In genomic region chr12:54195736-54196347, GRCh38 we compare ENCODE assay signal across 13 cellular contexts. TPM values are rescaled to one million over a fixed set of nuclear protein-coding genes. Genes with fewer than 3 reads are reported as not detected.
DNase-seq lines count a peak whose midpoint lies in the region; ATAC-seq and TF ChIP-seq lines count a peak whose summit lies in the region.
"Had no signal": no experiment of that assay in that cellular context is flagged by ENCODE, and none has a peak within 500 bp of the region (broad histone marks: within the 10 kb centered on the region; RNA-seq: fewer than 3 reads in every experiment).

No MANE protein-coding gene starts in this region.

- H3K4me2 ChIP-seq in IMR-90 (ENCODE audit: low read depth, low read length) = peak overlapping the region; percentile 18; the same call in 1 of the 2 replicates

- no peak overlapping the region for H3K27ac ChIP-seq in IMR-90 (ENCODE audit: insufficient read depth, low read length)
- H3K27ac ChIP-seq: body of pancreas, heart left ventricle, stomach had no signal

- H3K9ac ChIP-seq in IMR-90 (ENCODE audit: low read depth, low read length) = no peak overlapping the region

- H2BK15ac ChIP-seq in IMR-90 (ENCODE audit: low read depth, low read length) = no peak overlapping the region

- CTCF ChIA-PET in IMR-90 (lab: Yijun Ruan, JAX) = interaction anchor here (1.6 kb wide), 1 partner anchor 190 kb away, joined by 3 read pairs; no protein-coding TSS in a partner anchor

- 7% methylated on average over 3 of the region's 17 CpGs; no CpG with 5 or more reads in 1 of the 2 experiments for WGBS in IMR-90 (ENCODE audit: extremely low coverage in 2 of 2, insufficient read length in 1 of 2), 2 experiments

- H3K4me1 ChIP-seq in IMR-90 (ENCODE audit: control insufficient read depth, insufficient read depth, low read length) = peaks cover 2% of the 10 kb centered on the region

- no peak for TF ChIP-seq CTCF in IMR-90 (conservative IDR thresholded peaks at IDR 0.05; ENCODE audit: low read depth, low read length)

- H4K20me1 ChIP-seq in IMR-90 (ENCODE audit: insufficient read depth, low read length) = no peaks in the 10 kb centered on the region

- no peak overlapping the region for H4K5ac ChIP-seq in IMR-90 (ENCODE audit: low read depth, low read length)

- in situ Hi-C loops in IMR-90 (cut with MboI; ENCODE audit: low sequenced_read_pairs) = loop anchor here (10.0 kb wide), 1 partner anchor 491 kb away; no protein-coding TSS in a partner anchor

- no peak overlapping the region for H2AK9ac ChIP-seq in IMR-90 (replicated peaks; ENCODE audit: low read depth, low read length, poor library complexity)

- H3K9me3 ChIP-seq in IMR-90 (ENCODE audit: control insufficient read depth, insufficient read depth, low read length) = no peaks in the 10 kb centered on the region
- H3K9me3 ChIP-seq: body of pancreas, heart left ventricle, stomach had no signal

- 0 out of 4 replicates have a peak overlapping the region, but pooled peaks of 1 of the 2 experiments have one; percentile 28 for H4K8ac ChIP-seq in IMR-90 (ENCODE audit: low read depth in 2 of 2, low read length in 2 of 2)

- peaks cover 26% of the 10 kb centered on the region for H3K27me3 ChIP-seq in IMR-90 (ENCODE audit: control insufficient read depth, insufficient read depth, low read length)
- H3K27me3 ChIP-seq: body of pancreas had no signal

- no peaks in the 10 kb centered on the region for H3K79me1 ChIP-seq in IMR-90 (ENCODE audit: low read depth in 1 of 2, low read length in 2 of 2)

- H2BK20ac ChIP-seq in IMR-90 (ENCODE audit: low read depth, low read length) = no peak overlapping the region

- dilution Hi-C loops in IMR-90 (cut with HindIII; ENCODE audit: low sequenced_read_pairs, unreplicated experiment) = no loop called here

- no TSS peak for BruUV-seq in IMR-90 (replicated peaks; lab: Mats Ljungman, UMichigan)

- H2BK5ac ChIP-seq in IMR-90 (ENCODE audit: low read depth, low read length, poor library complexity, severe bottlenecking) = no peak overlapping the region

- POLR2A ChIA-PET in IMR-90 (lab: Charles Lee; ENCODE audit: unreplicated experiment) = no interaction called here

- no peak overlapping the region; the same call in 1 of the 2 replicates for H2AK5ac ChIP-seq in IMR-90 (ENCODE audit: low read depth, low read length)

- H2BK120ac ChIP-seq in IMR-90 (ENCODE audit: low read depth, low read length) = no peak overlapping the region

- H3K18ac ChIP-seq in IMR-90 (ENCODE audit: low read depth, low read length) = no peak overlapping the region

- H3K23ac ChIP-seq in IMR-90 (ENCODE audit: low read depth, low read length) = no peak overlapping the region

- DNase-seq in A172 (ENCODE audit: low spot score) (peak; percentile 65), IMR-90 (peak; percentile 70), SKM-1 treated with dmso at 0.1 percent for 144 hours (lab: John Stamatoyannopoulos, UW; ENCODE audit: unreplicated experiment) (peak; percentile 35), left kidney (ENCODE audit: low read depth, low spot score) (peak; percentile 97), DMS 273 (lab: John Stamatoyannopoulos, UW; ENCODE audit: unreplicated experiment) (no peak), DMS79 (lab: John Stamatoyannopoulos, UW) (no peak)
- DNase-seq: activated CD4-positive, CD25-positive, alpha-beta regulatory T cell; NCI-H2081; stomach had no signal

- H3K4me3 ChIP-seq in IMR-90 (ENCODE audit: insufficient read depth, low read depth, low read length) = no peak overlapping the region
- H3K4me3 ChIP-seq: body of pancreas, stomach had no signal

- ATAC-seq in IMR-90 (ENCODE audit: low read depth) = peak; percentile 70
- ATAC-seq in HG02571 (IDR thresholded peaks at IDR 0.05; ENCODE audit: unreplicated experiment) = no peak
- no peak for ATAC-seq in HG03196 (IDR thresholded peaks at IDR 0.05; ENCODE audit: unreplicated experiment)
- ATAC-seq: body of pancreas had no signal

- no peaks in the 10 kb centered on the region for H3K36me3 ChIP-seq in IMR-90 (ENCODE audit: control insufficient read depth, insufficient read depth, low read length)
- H3K36me3 ChIP-seq: heart left ventricle, stomach had no signal

- H3K4ac ChIP-seq in IMR-90 (ENCODE audit: low read depth, low read length) = no peak overlapping the region

- H3K9me1 ChIP-seq in IMR-90 (ENCODE audit: insufficient read depth, low read length) = no peaks in the 10 kb centered on the region; the same call in 1 of the 2 replicates

- no peak overlapping the region for H4K91ac ChIP-seq in IMR-90 (ENCODE audit: insufficient read depth, low read depth, low read length)

- no peak overlapping the region for H3K14ac ChIP-seq in IMR-90 (replicated peaks; ENCODE audit: low read depth, low read length)

- no peak for TF ChIP-seq RAD21 in IMR-90 (IDR thresholded peaks at IDR 0.05; ENCODE audit: low read length)

- intact Hi-C loops in IMR-90 (cut with micrococcal nuclease) = no loop called here

- no peak for TF ChIP-seq POLR2A in IMR-90 (IDR thresholded peaks at IDR 0.05; ENCODE audit: low read depth, low read length)

- peak overlapping the region; percentile 52 for H2AFZ ChIP-seq in IMR-90 (replicated peaks; ENCODE audit: low read length, poor library complexity)

- H3K56ac ChIP-seq in IMR-90 (ENCODE audit: extremely low read depth, insufficient read depth, low read length) = no peak overlapping the region

TF ChIP-seq in IMR-90, 13 proteins besides CTCF, POLR2A, EP300 and RAD21:
- TF ChIP-seq CHD1 (IDR thresholded peaks at IDR 0.05; ENCODE audit: low read depth, low read length) (no peak), ELK1 (IDR thresholded peaks at IDR 0.05; ENCODE audit: borderline replicate concordance, low read depth, low read length) (no peak), FOS (IDR thresholded peaks at IDR 0.05; ENCODE audit: low read depth, low read length) (no peak), MAZ (IDR thresholded peaks at IDR 0.05; ENCODE audit: borderline replicate concordance, low read depth, low read length) (peak; percentile 71; the same call in 1 of the 2 replicates), RFX5 (IDR thresholded peaks at IDR 0.05; ENCODE audit: low read depth, low read length) (no peak), MXI1 (IDR thresholded peaks at IDR 0.05; ENCODE audit: borderline replicate concordance, low read depth, low read length) (no peak)
TF ChIP-seq in IMR-90: peak in this region for 1.

RNA-seq across cellular contexts. Expression of gene SMUG1, which starts 7.1 kb away (rescaled TPM):
- total RNA-seq in A172 (2014; rRNA removed; shearing (Covaris generic)) = 27.2 and 37.8 TPM in 2 replicates
- 25.8 and 45.2 TPM in 2 replicates for total RNA-seq in IMR-90 (2012; rRNA removed)
- 36.3 and 37.3 TPM in 2 replicates for polyA plus RNA-seq in IMR-90 (2012; rRNA removed)
- polyA plus RNA-seq in IMR-90 (2012; cell fraction: cytosol; rRNA removed) = 26.8 and 48.8 TPM in 2 replicates
- polyA plus RNA-seq in IMR-90 (2012; cell fraction: nucleus; rRNA removed; ENCODE audit: low replicate concordance) = 36.2 and 50.9 TPM in 2 replicates

Comparison
In these comparisons a context has a peak if more than half of its experiments do, and no peak if none do; other contexts are left out.
1. DNase-seq: peak in A172 (single experiment), IMR-90 (single experiment), SKM-1 treated with dmso at 0.1 percent for 144 hours (single experiment) and left kidney (single experiment); none in DMS 273 (single experiment) and DMS79 (single experiment).